Comparison of ENCODE assay signal across 8 cellular contexts in the genomic region with DNA sequence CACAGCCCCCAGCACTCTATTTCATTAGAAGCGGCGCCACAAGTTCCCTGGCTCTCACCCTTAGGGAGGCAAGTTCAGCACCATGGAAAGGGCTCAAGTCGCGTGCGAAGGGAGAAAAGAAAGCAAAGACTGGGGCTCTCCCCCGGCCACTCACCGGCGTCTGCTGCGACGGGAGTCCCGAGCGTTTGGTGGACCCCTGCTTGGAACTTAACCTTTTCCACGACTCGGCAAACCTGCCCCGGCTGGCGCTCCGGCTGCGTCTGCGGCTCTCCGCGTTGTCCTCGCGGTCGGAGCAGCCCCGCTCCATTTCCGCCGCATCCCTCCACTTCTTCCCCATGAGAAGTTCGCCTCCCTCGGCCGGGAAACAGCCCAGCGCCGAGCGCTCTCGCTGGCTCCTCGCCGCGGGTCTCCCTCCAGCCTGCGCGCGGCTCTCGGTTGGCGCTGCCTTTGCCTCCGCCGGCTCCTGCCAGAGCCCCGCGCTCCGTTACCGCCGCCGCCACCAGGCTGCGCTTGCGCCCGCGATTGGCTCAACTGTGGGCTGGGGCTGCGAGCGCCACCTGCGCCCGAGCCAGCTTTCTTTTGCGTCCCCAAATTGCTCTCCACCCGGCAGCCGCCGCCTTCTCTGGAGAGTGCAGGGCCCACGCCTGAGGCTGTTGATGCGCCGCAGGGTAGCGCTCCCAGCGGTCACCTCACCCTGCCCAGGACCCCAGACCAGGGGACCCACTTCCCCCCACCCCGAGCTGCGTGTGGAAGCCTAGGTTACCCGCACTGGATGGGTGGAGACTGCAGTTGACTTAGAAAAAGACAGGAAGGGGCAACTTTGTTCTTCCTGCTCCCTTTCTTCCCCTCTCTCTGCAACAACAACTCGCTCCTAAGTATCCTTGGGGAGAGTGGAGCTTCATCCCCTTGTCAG.
DNase-seq lines count a peak whose midpoint lies in the region; ATAC-seq and TF ChIP-seq lines count a peak whose summit lies in the region.

No MANE protein-coding gene starts in this region.

- no peaks in the 10 kb centered on the region; the same call in none of the 2 replicates for H3K27me3 ChIP-seq in SJSA1 (replicated peaks)

- no peak for TF ChIP-seq CTCF in coronary artery (IDR thresholded peaks at IDR 0.05)

- DNase-seq in EL (peak; percentile 57), SJSA1 (ENCODE audit: low read depth in 1 of 2, low spot score in 2 of 2) (peak; percentile 48 to 49), coronary artery (ENCODE audit: low spot score) (no peak), left lobe of liver (ENCODE audit: low spot score) (no peak), GM19240 (ENCODE audit: insufficient read length, low spot score) (no peak)
- peak; percentile 16 to 25 for DNase-seq in stimulated activated CD4-positive, alpha-beta T cell treated with anti-CD3 and anti-CD28 coated beads, Interleukin-4, amount 100 ng/mL, for 48 hours (ENCODE audit: low read depth in 2 of 2)

- H3K4me3 ChIP-seq in SJSA1 (peak overlapping the region; percentile 23), coronary artery (peak overlapping the region; percentile 66)

- H3K27ac ChIP-seq in SJSA1, result no peak overlapping the region
- H3K27ac ChIP-seq in coronary artery, result no peak overlapping the region

- peaks cover 4% of the 10 kb centered on the region; the same call in 1 of the 2 replicates for H3K4me1 ChIP-seq in SJSA1 (replicated peaks)

- H3K9me3 ChIP-seq in SJSA1 (replicated peaks), result no peaks in the 10 kb centered on the region

- peak; percentile 40 for ATAC-seq in GM19468 (IDR thresholded peaks at IDR 0.05; ENCODE audit: extremely low read depth, unreplicated experiment)
- ATAC-seq in HG03521 (IDR thresholded peaks at IDR 0.05; ENCODE audit: unreplicated experiment), result peak; percentile 74
- ATAC-seq in left lobe of liver, result peak; percentile 90

- no peaks in the 10 kb centered on the region for H3K36me3 ChIP-seq in SJSA1

Comparison
In these comparisons a context has a peak if more than half of its experiments do, and no peak if none do; other contexts are left out.
1. DNase-seq: peak in EL (single experiment), SJSA1 (2 of 2) and stimulated activated CD4-positive, alpha-beta T cell treated with anti-CD3 and anti-CD28 coated beads, Interleukin-4, amount 100 ng/mL, for 48 hours (2 of 2); none in coronary artery (single experiment), left lobe of liver (single experiment) and GM19240 (single experiment).
2. ATAC-seq: peak in every context shown above with its lines; median percentile 90 in left lobe of liver; 74 in HG03521; 40 in GM19468.